Comparison of ENCODE assay signal across 8 cellular contexts in the genomic region with DNA sequence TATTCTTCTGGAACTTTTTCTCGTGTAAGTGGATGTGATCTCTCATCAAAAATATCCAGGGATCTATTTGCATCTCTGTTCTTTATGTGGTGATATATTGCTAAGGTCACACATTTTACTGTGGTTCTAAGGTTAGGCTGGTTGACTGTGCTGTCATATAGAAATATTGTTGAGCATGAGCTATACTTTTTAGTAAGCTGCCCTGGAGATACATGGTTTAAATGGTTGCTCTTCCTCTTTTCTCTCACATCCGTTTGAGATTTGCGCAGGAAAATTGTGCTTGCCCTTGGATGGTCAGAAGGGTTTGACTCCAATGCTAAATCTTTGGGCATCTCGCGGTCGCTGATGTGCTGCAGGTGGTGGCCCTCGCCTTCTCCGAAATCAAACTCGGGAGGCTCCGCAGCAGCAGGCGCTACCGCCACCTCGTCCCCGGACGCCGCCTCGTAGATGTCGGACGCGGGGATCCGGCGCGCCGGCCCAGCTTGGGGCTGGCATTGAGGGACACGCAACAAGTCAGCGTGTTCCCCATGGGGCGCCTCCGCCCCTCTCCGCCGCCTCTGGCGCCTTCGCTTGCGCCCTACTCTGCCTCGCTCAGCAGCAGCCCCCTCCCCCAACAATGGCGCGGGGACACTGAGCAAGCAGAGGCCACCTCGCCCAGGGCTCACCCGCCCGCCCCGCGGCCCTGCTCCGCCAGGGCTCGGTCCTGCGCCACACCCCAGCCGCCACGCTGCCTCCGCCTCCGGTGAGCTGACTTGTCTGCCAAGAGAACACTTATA.
DNase-seq lines count a peak whose midpoint lies in the region; ATAC-seq and TF ChIP-seq lines count a peak whose summit lies in the region.

No MANE protein-coding gene starts in this region.

- no peaks in the 10 kb centered on the region for H3K9me3 Mint-ChIP-seq in central memory CD8-positive, alpha-beta T cell
- H3K9me3 Mint-ChIP-seq in nephron progenitor cell, result peaks cover 48% of the 10 kb centered on the region

- H3K36me3 Mint-ChIP-seq in central memory CD8-positive, alpha-beta T cell (ENCODE audit: insufficient read depth), result peaks cover 3% of the 10 kb centered on the region
- no peaks in the 10 kb centered on the region for H3K36me3 Mint-ChIP-seq in nephron progenitor cell (ENCODE audit: low read depth)

- peak overlapping the region in 6 of 7 experiments; percentile 18 to 37 (median 26) for H3K4me3 ChIP-seq in skin epidermis

- H3K27ac ChIP-seq in skin epidermis, result peak overlapping the region in 4 of 21 experiments; percentile 34 to 69 (median 50)

- DNase-seq in Right ventricle myocardium inferior (ENCODE audit: missing footprints), result peak; percentile 75
- DNase-seq in cardiac septum (ENCODE audit: low spot score), result no peak
- DNase-seq in T-helper 9 cell, result peak; percentile 6
- peak in 1 of 2 donors; percentile 9 for DNase-seq in central memory CD8-positive, alpha-beta T cell (ENCODE audit: low spot score in 2 of 2)
- DNase-seq in nephron progenitor cell, result no peak
- DNase-seq in SHP77 (lab: John Stamatoyannopoulos, UW), result no peak

- no peak overlapping the region for H3K27ac Mint-ChIP-seq in central memory CD8-positive, alpha-beta T cell (ENCODE audit: low read depth)
- H3K27ac Mint-ChIP-seq in nephron progenitor cell, result no peak overlapping the region

- peak overlapping the region; percentile 73 for H3K4me3 Mint-ChIP-seq in central memory CD8-positive, alpha-beta T cell
- H3K4me3 Mint-ChIP-seq in nephron progenitor cell, result no peak overlapping the region

- peak; percentile 60 for ATAC-seq in Right ventricle myocardium inferior
- peak; percentile 68 for ATAC-seq in central memory CD8-positive, alpha-beta T cell (replicated peaks; ENCODE audit: extremely low read depth, poor library complexity, severe bottlenecking)
- ATAC-seq in GM19035 (IDR thresholded peaks at IDR 0.05; ENCODE audit: unreplicated experiment), result no peak

- H3K4me1 Mint-ChIP-seq in central memory CD8-positive, alpha-beta T cell, result peaks cover 7% of the 10 kb centered on the region
- no peaks in the 10 kb centered on the region for H3K4me1 Mint-ChIP-seq in nephron progenitor cell

- H3K27me3 Mint-ChIP-seq in central memory CD8-positive, alpha-beta T cell, result no peaks in the 10 kb centered on the region
- peaks cover 2% of the 10 kb centered on the region for H3K27me3 Mint-ChIP-seq in nephron progenitor cell (ENCODE audit: low read depth, poor library complexity)

- no peak for TF ChIP-seq CTCF in nephron progenitor cell (IDR thresholded peaks at IDR 0.05)

- intact Hi-C loops in Right ventricle myocardium inferior (cut with DNase I) (no loop called here), cardiac septum (cut with DNase I) (no loop called here)

Comparison
In these comparisons a context has a peak if more than half of its experiments do, and no peak if none do; other contexts are left out.
1. DNase-seq: peak in Right ventricle myocardium inferior (single experiment) and T-helper 9 cell (single experiment); none in cardiac septum (single experiment), nephron progenitor cell (single experiment) and SHP77 (0 of 2).